13 cellular contexts compared by ENCODE assay signal in genomic region chr5:68086857-68087256, GRCh38.
DNase-seq lines count a peak whose midpoint lies in the region; ATAC-seq, FAIRE-seq and TF ChIP-seq lines count a peak whose summit lies in the region.
"Had no signal": no experiment of that assay in that cellular context is flagged by ENCODE, and none has a peak within 500 bp of the region (broad histone marks: within the 10 kb centered on the region; RNA-seq: fewer than 3 reads in every experiment).

No MANE protein-coding gene starts in this region.

- no peak overlapping the region for H2BK12ac ChIP-seq in neuronal stem cell (ENCODE audit: low read length)

- CTCF ChIA-PET in HepG2 (lab: Yijun Ruan, JAX; ENCODE audit: low intra/inter-chr PET ratio, low total read pairs), result no interaction called here

- H3K27ac ChIP-seq in right lobe of liver (no peak overlapping the region), HepG2 (ENCODE audit: extremely low read length, insufficient read depth, low read length) (no peak overlapping the region), neuronal stem cell (replicated peaks; ENCODE audit: low read length) (no peak overlapping the region), neural progenitor cell (no peak overlapping the region)
- H3K27ac ChIP-seq: KMS-11, lower lobe of right lung had no signal

- H3K27me3 ChIP-seq in right lobe of liver, result no peaks in the 10 kb centered on the region
- no peaks in the 10 kb centered on the region; a peak in 2 of 5 replicates for H3K27me3 ChIP-seq in HepG2 (ENCODE audit: control insufficient read depth in 1 of 2, insufficient read depth in 2 of 2, low read length in 2 of 2)
- no peaks in the 10 kb centered on the region for H3K27me3 ChIP-seq in neuronal stem cell (ENCODE audit: control insufficient read depth in 3 of 3, insufficient read depth in 3 of 3, low read depth in 1 of 3, low read length in 3 of 3)
- H3K27me3 ChIP-seq in neural progenitor cell, result no peaks in the 10 kb centered on the region

- no peaks in the 10 kb centered on the region for H3K9me3 ChIP-seq in right lobe of liver
- no peaks in the 10 kb centered on the region for H3K9me3 ChIP-seq in HepG2 (ENCODE audit: low read length)
- peaks cover 0 to 2% of the 10 kb centered on the region in 2 donors for H3K9me3 ChIP-seq in neuronal stem cell (replicated peaks in 1 of 2; ENCODE audit: control insufficient read depth in 2 of 2, insufficient read depth in 1 of 2, low read depth in 1 of 2, low read length in 2 of 2)
- no peaks in the 10 kb centered on the region for H3K9me3 ChIP-seq in neural progenitor cell (ENCODE audit: low read depth)
- H3K9me3 ChIP-seq: lower lobe of right lung had no signal

- FAIRE-seq in HepG2 (lab: Jason Lieb, UNC), result no peak
- FAIRE-seq: A204.1 had no signal

- H3K4me2 ChIP-seq in HepG2 (ENCODE audit: low read depth, low read length) (no peak overlapping the region), neuronal stem cell (ENCODE audit: insufficient read depth, low read length, poor library complexity, severe bottlenecking) (no peak overlapping the region), neural progenitor cell (no peak overlapping the region)
- H3K4me2 ChIP-seq: KMS-11 had no signal

- no peak overlapping the region for H3K4me3 Mint-ChIP-seq in activated naive CD8-positive, alpha-beta T cell treated with anti-CD3 and anti-CD28 coated beads for 36 hours
- no peak overlapping the region for H3K4me3 Mint-ChIP-seq in neural progenitor cell

- peaks cover 4% of the 10 kb centered on the region for H3K9me3 Mint-ChIP-seq in activated naive CD8-positive, alpha-beta T cell treated with anti-CD3 and anti-CD28 coated beads for 36 hours
- H3K9me3 Mint-ChIP-seq in neural progenitor cell, result peaks cover 9% of the 10 kb centered on the region

- H2AFZ ChIP-seq in HepG2 (ENCODE audit: low read length), result no peak overlapping the region
- peak overlapping the region; percentile 64 for H2AFZ ChIP-seq in neuronal stem cell (ENCODE audit: low read length)
- H2AFZ ChIP-seq in neural progenitor cell (replicated peaks), result no peak overlapping the region

- POLR2A ChIA-PET in HepG2 (lab: Yijun Ruan, JAX), result no interaction called here

- DNase-seq in right lobe of liver (no peak), HepG2 (ENCODE audit: low spot score) (no peak), fibroblast of peridontal ligament (ENCODE audit: extremely low read depth) (peak; percentile 89), neuronal stem cell (ENCODE audit: low spot score) (no peak), RPMI8226 (no peak), neural progenitor cell (ENCODE audit: low spot score) (no peak)
- no peak for DNase-seq in activated naive CD8-positive, alpha-beta T cell treated with anti-CD3 and anti-CD28 coated beads for 36 hours
- no peak for DNase-seq in stimulated activated naive CD4-positive, alpha-beta T cell (lab: John Stamatoyannopoulos, UW)
- DNase-seq: lower lobe of right lung; NCI-H524 treated with DMSO at 0.1 percent for 48 hours; stimulated activated CD4-positive, alpha-beta T cell treated with anti-CD3 and anti-CD28 coated beads, Interleukin-15, amount 100 ng/mL, for 24 hours had no signal

- H3K36me3 ChIP-seq in right lobe of liver (no peaks in the 10 kb centered on the region), HepG2 (replicated peaks in 1 of 2; ENCODE audit: control insufficient read depth in 1 of 2, insufficient read depth in 2 of 2, low read length in 2 of 2) (no peaks in the 10 kb centered on the region), neuronal stem cell (replicated peaks in 1 of 2; ENCODE audit: control insufficient read depth in 2 of 2, insufficient read depth in 2 of 2, low read length in 2 of 2) (no peaks in the 10 kb centered on the region), neural progenitor cell (no peaks in the 10 kb centered on the region)
- H3K36me3 ChIP-seq: lower lobe of right lung had no signal

- no peaks in the 10 kb centered on the region for H3K27me3 Mint-ChIP-seq in activated naive CD8-positive, alpha-beta T cell treated with anti-CD3 and anti-CD28 coated beads for 36 hours
- peaks cover 2% of the 10 kb centered on the region for H3K27me3 Mint-ChIP-seq in neural progenitor cell (ENCODE audit: insufficient read depth, low read depth)

- H3K4me1 ChIP-seq in right lobe of liver (peaks cover 0 to 10% (median 5%) of the 10 kb centered on the region in 4 donors), HepG2 (ENCODE audit: insufficient read depth, low read length) (no peaks in the 10 kb centered on the region), neuronal stem cell (ENCODE audit: control insufficient read depth in 2 of 2, insufficient read depth in 1 of 2, low read depth in 1 of 2, low read length in 2 of 2) (peaks cover 2 to 6% of the 10 kb centered on the region in 2 donors), neural progenitor cell (peaks cover 5% of the 10 kb centered on the region)

- WGBS in right lobe of liver (ENCODE audit: insufficient coverage, low coverage, low lambda C conversion rate, missing lambda C conversion rate), result 50% methylated on average over 7 of the region's 7 CpGs
- WGBS in HepG2 (ENCODE audit: low lambda C conversion rate), result 70% methylated on average over 7 of the region's 7 CpGs
- WGBS in neuronal stem cell (ENCODE audit: extremely low coverage in 2 of 2, insufficient read length in 2 of 2, insufficient replicate concordance in 1 of 2), 2 donors, result no CpG with 5 or more reads among the region's 7 CpGs

- H3K9ac ChIP-seq in HepG2 (ENCODE audit: insufficient read depth, low read depth, low read length), result no peak overlapping the region
- H3K9ac ChIP-seq in neuronal stem cell (ENCODE audit: low read depth, low read length, poor library complexity), result no peak overlapping the region
- H3K9ac ChIP-seq in neural progenitor cell, result no peak overlapping the region
- H3K9ac ChIP-seq: KMS-11 had no signal

- H3K18ac ChIP-seq in neuronal stem cell (ENCODE audit: low read length), result no peak overlapping the region

- BruUV-seq in HepG2 (replicated peaks; lab: Mats Ljungman, UMichigan), result no TSS peak

- H3K23ac ChIP-seq in neuronal stem cell (ENCODE audit: low read depth, low read length, poor library complexity), result no peak overlapping the region

- TF ChIP-seq RAD21 in HepG2 (CRISPR knock-in tag; IDR thresholded peaks at IDR 0.05), result no peak

- no peak for TF ChIP-seq CTCF in right lobe of liver (IDR thresholded peaks at IDR 0.05)
- TF ChIP-seq CTCF in HepG2 (CRISPR knock-in tag; IDR thresholded peaks at IDR 0.05), result no peak
- no peak for TF ChIP-seq CTCF in neural progenitor cell (IDR thresholded peaks at IDR 0.05)

- ATAC-seq in right lobe of liver, result peak; percentile 62 to 79 (median 71)
- no peak for ATAC-seq in HepG2

- H4K8ac ChIP-seq in neuronal stem cell (ENCODE audit: low read depth, low read length), result no peak overlapping the region

- TF ChIP-seq EP300 in HepG2 (IDR thresholded peaks at IDR 0.05; ENCODE audit: low read depth in 2 of 2, low read length in 2 of 2) (no peak), HepG2 (CRISPR knock-in tag; IDR thresholded peaks at IDR 0.05; ENCODE audit: borderline replicate concordance) (no peak)

- H3K79me2 ChIP-seq in HepG2 (ENCODE audit: insufficient read depth, low read length), result no peaks in the 10 kb centered on the region
- no peaks in the 10 kb centered on the region for H3K79me2 ChIP-seq in neural progenitor cell (ENCODE audit: low read depth)

- H3K36me3 Mint-ChIP-seq in activated naive CD8-positive, alpha-beta T cell treated with anti-CD3 and anti-CD28 coated beads for 36 hours, result no peaks in the 10 kb centered on the region
- H3K36me3 Mint-ChIP-seq in neural progenitor cell, result no peaks in the 10 kb centered on the region

- H4K20me1 ChIP-seq in HepG2 (ENCODE audit: insufficient read depth, low read length) (no peaks in the 10 kb centered on the region), neural progenitor cell (ENCODE audit: low read depth) (no peaks in the 10 kb centered on the region)

- no peak overlapping the region for H2BK15ac ChIP-seq in neuronal stem cell (ENCODE audit: low read length)

- no peaks in the 10 kb centered on the region for H3K79me1 ChIP-seq in neuronal stem cell (ENCODE audit: low read depth, low read length)

- H2BK120ac ChIP-seq in neuronal stem cell (ENCODE audit: low read depth, low read length), result no peak overlapping the region

- TF ChIP-seq POLR2A in right lobe of liver (IDR thresholded peaks at IDR 0.05), result no peak
- TF ChIP-seq POLR2A in HepG2 (IDR thresholded peaks at IDR 0.05; ENCODE audit: insufficient read depth in 1 of 2, low read depth in 2 of 2, low read length in 2 of 2), result no peak

- no peak overlapping the region for H3K27ac Mint-ChIP-seq in activated naive CD8-positive, alpha-beta T cell treated with anti-CD3 and anti-CD28 coated beads for 36 hours
- H3K27ac Mint-ChIP-seq in neural progenitor cell, result no peak overlapping the region

- no peak overlapping the region for H3K4me3 ChIP-seq in right lobe of liver
- H3K4me3 ChIP-seq in HepG2 (replicated peaks in 1 of 3; ENCODE audit: insufficient read depth in 1 of 3, low read depth in 2 of 3, low read length in 3 of 3), result no peak overlapping the region
- no peak overlapping the region for H3K4me3 ChIP-seq in neuronal stem cell (ENCODE audit: low read length in 2 of 2)
- H3K4me3 ChIP-seq in neural progenitor cell, result no peak overlapping the region
- H3K4me3 ChIP-seq: lower lobe of right lung had no signal

- no peak overlapping the region for H3K14ac ChIP-seq in neuronal stem cell (ENCODE audit: low read length)

- no peak overlapping the region for H4K91ac ChIP-seq in neuronal stem cell (ENCODE audit: low read depth, low read length, poor library complexity)

- no peak overlapping the region for H2AK5ac ChIP-seq in neuronal stem cell (ENCODE audit: low read depth, low read length)

- peaks cover 2% of the 10 kb centered on the region for H3K4me1 Mint-ChIP-seq in activated naive CD8-positive, alpha-beta T cell treated with anti-CD3 and anti-CD28 coated beads for 36 hours
- peaks cover 12% of the 10 kb centered on the region for H3K4me1 Mint-ChIP-seq in neural progenitor cell

- in situ Hi-C loops in HepG2 (cut with HindIII; ENCODE audit: extremely low pct_ligation_motif_present, low pct_unique_long_range_greater_than_20kb), result no loop called here

- no peak overlapping the region for H2BK5ac ChIP-seq in neuronal stem cell (ENCODE audit: low read length)

- intact Hi-C loops in right lobe of liver (cut with DNase I) (no loop called here), HepG2 (cut with micrococcal nuclease; ENCODE audit: unreplicated experiment) (loop anchor here (2.0 kb wide), 1 partner anchor 482 kb away; no protein-coding TSS in a partner anchor)

- no peaks in the 10 kb centered on the region for H3F3A ChIP-seq in neural progenitor cell (ENCODE audit: low read depth)

- H3K4ac ChIP-seq in neuronal stem cell (ENCODE audit: low read length), result no peak overlapping the region

TF ChIP-seq in HepG2, 621 proteins besides CTCF, POLR2A, EP300 and RAD21 (continues in another document):
- no peak for TF ChIP-seq REL (CRISPR knock-in tag; conservative IDR thresholded peaks at IDR 0.05)
- TF ChIP-seq PTBP1 (IDR thresholded peaks at IDR 0.05; ENCODE audit: low read depth, low read length, poor library complexity, severe bottlenecking), result no peak
- no peak for TF ChIP-seq ZNF354B (CRISPR knock-in tag; IDR thresholded peaks at IDR 0.05)
- no peak for TF ChIP-seq AKAP8 (CRISPR knock-in tag; IDR thresholded peaks at IDR 0.05)
- TF ChIP-seq PAWR (CRISPR knock-in tag; IDR thresholded peaks at IDR 0.05; ENCODE audit: borderline replicate concordance), result no peak
